ENCODE assay signal across 8 cellular contexts in genomic region chr4:46648088-46648744, GRCh38.
A peak's percentile ranks its signal among the peaks of the same experiment; 100 is the strongest.
DNase-seq lines count a peak whose midpoint lies in the region; ATAC-seq and TF ChIP-seq lines count a peak whose summit lies in the region.

No MANE protein-coding gene starts in this region.

- peak; percentile 96 for ATAC-seq in GM18861 (IDR thresholded peaks at IDR 0.05; ENCODE audit: unreplicated experiment)
- ATAC-seq in HG02981 (IDR thresholded peaks at IDR 0.05; ENCODE audit: unreplicated experiment) = peak; percentile 96
- ATAC-seq in stimulated activated effector memory CD8-positive, alpha-beta T cell treated with anti-CD3 and anti-CD28 coated beads, Interleukin-12 subunit alpha, Interleukin-12 subunit beta, amount 100 ng/mL, for 72 hours = no peak

- POLR2A ChIA-PET in AG04450 (lab: Yijun Ruan, JAX) = no interaction called here

- no peak overlapping the region for H3K4me3 Mint-ChIP-seq in endothelial cell (ENCODE audit: unreplicated experiment)
- H3K4me3 Mint-ChIP-seq in stimulated activated effector memory CD8-positive, alpha-beta T cell treated with anti-CD3 and anti-CD28 coated beads, Interleukin-12 subunit alpha, Interleukin-12 subunit beta, amount 100 ng/mL, for 72 hours = no peak overlapping the region

- CTCF ChIA-PET in AG04450 (lab: Charles Lee) = interaction anchor here (0.6 to 5.8 kb wide), 25 partner anchors 10 to 1889 kb away, joined by 3 to 243 read pairs (median 4); no protein-coding TSS in a partner anchor

- H3K36me3 Mint-ChIP-seq in endothelial cell (ENCODE audit: low read depth, unreplicated experiment) = no peaks in the 10 kb centered on the region
- no peaks in the 10 kb centered on the region for H3K36me3 Mint-ChIP-seq in stimulated activated effector memory CD8-positive, alpha-beta T cell treated with anti-CD3 and anti-CD28 coated beads, Interleukin-12 subunit alpha, Interleukin-12 subunit beta, amount 100 ng/mL, for 72 hours

- no peaks in the 10 kb centered on the region for H3K27me3 ChIP-seq in AG04450 (ENCODE audit: control insufficient read depth, insufficient read depth, low read length)

- peak; percentile 20 for DNase-seq in AG04450 (ENCODE audit: low read depth, low spot score)
- DNase-seq in NCI-H446 treated with DMSO at 0.1 percent for 48 hours (lab: John Stamatoyannopoulos, UW) = peak; percentile 40
- DNase-seq in endothelial cell (ENCODE audit: low spot score) = peak; percentile 15
- DNase-seq in dedifferentiated amniotic fluid mesenchymal stem cell (ENCODE audit: extremely low spot score) = no peak
- no peak for DNase-seq in NOMO-1 treated with DMSO at 0.1 percent for 48 hours (lab: John Stamatoyannopoulos, UW; ENCODE audit: unreplicated experiment)
- no peak for DNase-seq in stimulated activated effector memory CD8-positive, alpha-beta T cell treated with anti-CD3 and anti-CD28 coated beads, Interleukin-12 subunit alpha, Interleukin-12 subunit beta, amount 100 ng/mL, for 72 hours (ENCODE audit: low spot score in 2 of 2)

- peaks cover 16% of the 10 kb centered on the region for H3K9me3 Mint-ChIP-seq in endothelial cell (ENCODE audit: unreplicated experiment)
- H3K9me3 Mint-ChIP-seq in stimulated activated effector memory CD8-positive, alpha-beta T cell treated with anti-CD3 and anti-CD28 coated beads, Interleukin-12 subunit alpha, Interleukin-12 subunit beta, amount 100 ng/mL, for 72 hours = peaks cover 10% of the 10 kb centered on the region

- no peak overlapping the region for H3K27ac ChIP-seq in AG04450 (ENCODE audit: low read depth, low read length)

- no peaks in the 10 kb centered on the region for H3K4me1 Mint-ChIP-seq in endothelial cell (ENCODE audit: unreplicated experiment)
- H3K4me1 Mint-ChIP-seq in stimulated activated effector memory CD8-positive, alpha-beta T cell treated with anti-CD3 and anti-CD28 coated beads, Interleukin-12 subunit alpha, Interleukin-12 subunit beta, amount 100 ng/mL, for 72 hours = no peaks in the 10 kb centered on the region

- peak; percentile 80 for TF ChIP-seq CTCF in AG04450 (IDR thresholded peaks at IDR 0.05; ENCODE audit: low read depth, low read length)
- peak; percentile 25 for TF ChIP-seq CTCF in endothelial cell (IDR thresholded peaks at IDR 0.05; ENCODE audit: unreplicated experiment)

- no peaks in the 10 kb centered on the region for H3K9me3 ChIP-seq in AG04450 (ENCODE audit: control insufficient read depth, insufficient read depth, low read length)

- H3K4me3 ChIP-seq in AG04450 (ENCODE audit: low read depth, low read length) = no peak overlapping the region

- H3K27ac Mint-ChIP-seq in endothelial cell (ENCODE audit: unreplicated experiment) = no peak overlapping the region
- H3K27ac Mint-ChIP-seq in stimulated activated effector memory CD8-positive, alpha-beta T cell treated with anti-CD3 and anti-CD28 coated beads, Interleukin-12 subunit alpha, Interleukin-12 subunit beta, amount 100 ng/mL, for 72 hours = no peak overlapping the region

- H3K27me3 Mint-ChIP-seq in endothelial cell (ENCODE audit: unreplicated experiment) = no peaks in the 10 kb centered on the region

Comparison
In these comparisons a context has a peak if more than half of its experiments do, and no peak if none do; other contexts are left out.
1. DNase-seq: peak in AG04450 (single experiment), NCI-H446 treated with DMSO at 0.1 percent for 48 hours (single experiment) and endothelial cell (single experiment); none in dedifferentiated amniotic fluid mesenchymal stem cell (single experiment), NOMO-1 treated with DMSO at 0.1 percent for 48 hours (single experiment) and stimulated activated effector memory CD8-positive, alpha-beta T cell treated with anti-CD3 and anti-CD28 coated beads, Interleukin-12 subunit alpha, Interleukin-12 subunit beta, amount 100 ng/mL, for 72 hours (0 of 2).